ENCODE assay signal across 12 cellular contexts in the genomic region with DNA sequence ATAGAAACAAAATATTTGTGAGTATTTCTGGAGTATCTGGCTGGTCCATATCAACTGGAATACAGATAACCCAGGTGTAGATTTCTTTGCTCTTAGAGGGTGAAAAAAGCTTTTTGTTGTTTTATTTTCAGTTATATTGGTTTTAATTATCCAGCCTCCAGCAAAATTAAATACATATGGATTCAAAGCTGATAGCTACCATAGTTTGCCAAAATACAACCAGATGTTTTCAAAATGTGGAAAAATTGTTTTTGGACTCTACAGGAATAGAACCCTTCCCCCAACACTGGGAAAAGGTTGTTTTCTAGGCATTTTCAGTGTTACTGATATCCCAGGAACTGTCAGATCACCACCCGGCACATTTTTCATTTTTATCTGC. TPM values are rescaled to one million over a fixed set of nuclear protein-coding genes. Genes with fewer than 3 reads are reported as not detected.
"Had no signal": no experiment of that assay in that cellular context is flagged by ENCODE, and none has a peak within 500 bp of the region (broad histone marks: within the 10 kb centered on the region; RNA-seq: fewer than 3 reads in every experiment).

No MANE protein-coding gene starts in this region.

- FAIRE-seq: astrocyte, colon had no signal

- H3K27ac ChIP-seq: cardiac muscle cell, SJSA1, VCaP had no signal

- H3K27me3 ChIP-seq: cardiac muscle cell, heart left ventricle, SJSA1 had no signal

- H3K9me3 ChIP-seq: heart left ventricle, SJSA1 had no signal

- H3K36me3 ChIP-seq: cardiac muscle cell, SJSA1 had no signal

- ATAC-seq: activated naive CD8-positive, alpha-beta T cell treated with anti-CD3 and anti-CD28 coated beads, Interleukin-2, amount 50 U/mL, for 24 hours had no signal

- H3K4me3 ChIP-seq: cardiac muscle cell, heart left ventricle, SJSA1 had no signal

- DNase-seq: activated CD4-positive, alpha-beta T cell treated with anti-CD3 and anti-CD28 coated beads for 4 hours; activated naive CD4-positive, alpha-beta T cell treated with Interleukin-2 at 50 U/mL for 16 hours; activated naive CD8-positive, alpha-beta T cell treated with anti-CD3 and anti-CD28 coated beads, Interleukin-2, amount 50 U/mL, for 24 hours; heart left ventricle; retina; T-helper 1 cell had no signal

RNA-seq across cellular contexts. Expression of a gene that starts 30.1 kb away (rescaled TPM):
- total RNA-seq: activated T-helper 1 cell treated with anti-CD3 and anti-CD28 coated beads, Interleukin-12 subunit alpha, Interleukin-12 subunit beta, Interleukin-2, Interleukin-4 antibody, amounts not matched to agents 30 ng/mL and 10 ng/mL and 1 ng/mL, durations not matched to agents 14 hours and 24 hours and 36 hours had no signal
